ENCODE assay signal across 23 cellular contexts in genomic region chr1:93595749-93596148, GRCh38.
A peak's percentile ranks its signal among the peaks of the same experiment; 100 is the strongest.
DNase-seq lines count a peak whose midpoint lies in the region; ATAC-seq and TF ChIP-seq lines count a peak whose summit lies in the region.
"Had no signal": no experiment of that assay in that cellular context is flagged by ENCODE, and none has a peak within 500 bp of the region (broad histone marks: within the 10 kb centered on the region; RNA-seq: fewer than 3 reads in every experiment).

No MANE protein-coding gene starts in this region.

- no peaks in the 10 kb centered on the region for H3K9me3 ChIP-seq in left ventricle myocardium inferior (replicated peaks)
- no peaks in the 10 kb centered on the region for H3K9me3 ChIP-seq in heart right ventricle
- no peaks in the 10 kb centered on the region for H3K9me3 ChIP-seq in subcutaneous abdominal adipose tissue (ENCODE audit: control insufficient read depth in 5 of 5, low read length in 5 of 5)
- no peaks in the 10 kb centered on the region for H3K9me3 ChIP-seq in vagina
- H3K9me3 ChIP-seq: prostate gland, tibial artery had no signal

- no peak overlapping the region for H3K23ac ChIP-seq in mesendoderm (ENCODE audit: low read length)

- TF ChIP-seq POLR2A in vagina (IDR thresholded peaks at IDR 0.05) = no peak

- TF ChIP-seq CTCF in left ventricle myocardium inferior (IDR thresholded peaks at IDR 0.05; ENCODE audit: borderline replicate concordance) (no peak), heart right ventricle (IDR thresholded peaks at IDR 0.05) (no peak), vagina (IDR thresholded peaks at IDR 0.05) (no peak)

- no peaks in the 10 kb centered on the region for H3K27me3 ChIP-seq in left ventricle myocardium inferior (ENCODE audit: low read depth)
- no peaks in the 10 kb centered on the region for H3K27me3 ChIP-seq in heart right ventricle
- no peaks in the 10 kb centered on the region for H3K27me3 ChIP-seq in mesendoderm (ENCODE audit: insufficient read depth, low read length, poor library complexity)
- H3K27me3 ChIP-seq in subcutaneous abdominal adipose tissue (ENCODE audit: control insufficient read depth in 5 of 5, insufficient read depth in 4 of 5, low read length in 5 of 5) = no peaks in the 10 kb centered on the region
- no peaks in the 10 kb centered on the region for H3K27me3 ChIP-seq in vagina
- H3K27me3 ChIP-seq: tibial artery had no signal

- ATAC-seq in heart right ventricle = no peak
- ATAC-seq in GM21737 (IDR thresholded peaks at IDR 0.05; ENCODE audit: unreplicated experiment) = no peak
- ATAC-seq: activated CD8-positive, alpha-beta T cell treated with anti-CD3 and anti-CD28 coated beads, Interleukin-2, amount 10 ng/mL, durations not matched to agents 7 days and 5 days; activated naive CD4-positive, alpha-beta T cell treated with anti-CD3 and anti-CD28 coated beads, Interleukin-2, amount 50 U/mL, for 72 hours; esophagus mucosa; stimulated activated naive CD8-positive, alpha-beta T cell treated with anti-CD3 and anti-CD28 coated beads, Interleukin-15, amount 100 ng/mL, for 72 hours had no signal

- H4K5ac ChIP-seq in mesendoderm (ENCODE audit: low read length) = no peak overlapping the region

- H3K79me1 ChIP-seq in mesendoderm (ENCODE audit: low read length) = peaks cover 67% of the 10 kb centered on the region

- H3K36me3 ChIP-seq in left ventricle myocardium inferior (peaks cover 7% of the 10 kb centered on the region), heart right ventricle (peaks cover 0 to 15% (median 0%) of the 10 kb centered on the region in 9 donors), mesendoderm (ENCODE audit: control insufficient read depth, insufficient read depth, low read length) (no peaks in the 10 kb centered on the region), subcutaneous abdominal adipose tissue (ENCODE audit: control insufficient read depth in 5 of 5, insufficient read depth in 5 of 5, low read length in 5 of 5) (peaks cover under 1 to 11% (median 8%) of the 10 kb centered on the region in 5 donors), vagina (no peaks in the 10 kb centered on the region)
- H3K36me3 ChIP-seq: prostate gland had no signal

- 74% methylated on average over 4 of the region's 4 CpGs for WGBS in heart right ventricle, 2 donors
- WGBS in mesendoderm (ENCODE audit: extremely low coverage, insufficient coverage, low lambda C conversion rate) = no CpG with 5 or more reads among the region's 4 CpGs

- H4K8ac ChIP-seq in mesendoderm (ENCODE audit: low read depth, low read length) = no peak overlapping the region

- no peak overlapping the region for H3K56ac ChIP-seq in mesendoderm (ENCODE audit: low read length)

- H3K4me3 ChIP-seq in left ventricle myocardium inferior = no peak overlapping the region
- H3K4me3 ChIP-seq in heart right ventricle = no peak overlapping the region
- no peak overlapping the region for H3K4me3 ChIP-seq in mesendoderm (ENCODE audit: low read length)
- H3K4me3 ChIP-seq in subcutaneous abdominal adipose tissue (ENCODE audit: low read depth in 1 of 5, low read length in 5 of 5) = no peak overlapping the region
- H3K4me3 ChIP-seq in vagina = no peak overlapping the region
- H3K4me3 ChIP-seq: lung, prostate gland, tibial artery had no signal

- H3K9ac ChIP-seq in mesendoderm (ENCODE audit: low read length) (no peak overlapping the region), subcutaneous abdominal adipose tissue (ENCODE audit: low read length in 5 of 5) (peak overlapping the region in 1 of 5 donors; percentile 4)

- DNase-seq in left ventricle myocardium inferior (no peak), heart right ventricle (no peak), epithelial cell of prostate (ENCODE audit: low read depth, low spot score) (no peak), mesendoderm (peak; percentile 54), GOT3 (lab: John Stamatoyannopoulos, UW) (no peak), vagina (ENCODE audit: extremely low spot score in 2 of 2) (no peak)
- DNase-seq: 8988T; activated CD8-positive, alpha-beta T cell treated with anti-CD3 and anti-CD28 coated beads, Interleukin-2, amount 10 ng/mL, durations not matched to agents 7 days and 5 days; AML-193; aorta; caudate nucleus; CD4-positive, alpha-beta memory T cell; kidney glomerular epithelial cell; NCI-H1436 treated with DMSO at 0.1 percent for 48 hours; stimulated activated naive CD8-positive, alpha-beta T cell treated with anti-CD3 and anti-CD28 coated beads, Interleukin-15, amount 100 ng/mL, for 72 hours; T-helper 2 cell; tibial artery had no signal

- H3K79me2 ChIP-seq in mesendoderm (ENCODE audit: control insufficient read depth, insufficient read depth, low read length) = peaks cover 57% of the 10 kb centered on the region

- H2AK5ac ChIP-seq in mesendoderm (ENCODE audit: low read length) = no peak overlapping the region

- no peak overlapping the region for H2BK5ac ChIP-seq in mesendoderm (ENCODE audit: low read length)

- H3K4me2 ChIP-seq in mesendoderm (ENCODE audit: low read length) = no peak overlapping the region

- peaks cover 98% of the 10 kb centered on the region for H3K4me1 ChIP-seq in left ventricle myocardium inferior
- peaks cover 22 to 99% (median 86%) of the 10 kb centered on the region in 9 donors for H3K4me1 ChIP-seq in heart right ventricle
- peaks cover 7% of the 10 kb centered on the region for H3K4me1 ChIP-seq in mesendoderm (ENCODE audit: control insufficient read depth, low read depth, low read length)
- H3K4me1 ChIP-seq in subcutaneous abdominal adipose tissue (ENCODE audit: control insufficient read depth in 5 of 5, insufficient read depth in 5 of 5, low read length in 5 of 5) = peaks cover 8 to 84% (median 72%) of the 10 kb centered on the region in 5 donors
- H3K4me1 ChIP-seq in vagina = peaks cover 86% of the 10 kb centered on the region

- H2BK120ac ChIP-seq in mesendoderm (ENCODE audit: low read depth, low read length) = no peak overlapping the region

- intact Hi-C loops in left ventricle myocardium inferior (cut with micrococcal nuclease) = no loop called here
- intact Hi-C loops in heart right ventricle (cut with DNase I) = no loop called here
- intact Hi-C loops in vagina (cut with DNase I) = loop anchor here (5.0 kb wide), 1 partner anchor 1293 kb away; no protein-coding TSS in a partner anchor

- no peak overlapping the region for H2BK15ac ChIP-seq in mesendoderm (replicated peaks; ENCODE audit: low read depth)

- H3K4ac ChIP-seq in mesendoderm (ENCODE audit: low read depth, low read length) = no peak overlapping the region

- peak overlapping the region; percentile 78 for H3K27ac ChIP-seq in left ventricle myocardium inferior (replicated peaks)
- peak overlapping the region in 5 of 10 donors; percentile 2 to 32 (median 6) for H3K27ac ChIP-seq in heart right ventricle
- peak overlapping the region; percentile 36 for H3K27ac ChIP-seq in epithelial cell of prostate
- H3K27ac ChIP-seq in mesendoderm (ENCODE audit: low read depth, low read length) = no peak overlapping the region
- peak overlapping the region; percentile 74 for H3K27ac ChIP-seq in subcutaneous abdominal adipose tissue (ENCODE audit: low read depth, low read length)
- no peak overlapping the region for H3K27ac ChIP-seq in vagina
- H3K27ac ChIP-seq: prostate gland, tibial artery had no signal

- no peak overlapping the region for H3K18ac ChIP-seq in mesendoderm (ENCODE audit: low read length)

Comparison
In these comparisons a context has a peak if more than half of its experiments do, and no peak if none do; other contexts are left out.
1. H3K27ac ChIP-seq: peak in left ventricle myocardium inferior (single experiment), epithelial cell of prostate (single experiment) and subcutaneous abdominal adipose tissue (single experiment); none in mesendoderm (single experiment) and vagina (single experiment).